ENCODE assay signal across 17 cellular contexts in the genomic region with DNA sequence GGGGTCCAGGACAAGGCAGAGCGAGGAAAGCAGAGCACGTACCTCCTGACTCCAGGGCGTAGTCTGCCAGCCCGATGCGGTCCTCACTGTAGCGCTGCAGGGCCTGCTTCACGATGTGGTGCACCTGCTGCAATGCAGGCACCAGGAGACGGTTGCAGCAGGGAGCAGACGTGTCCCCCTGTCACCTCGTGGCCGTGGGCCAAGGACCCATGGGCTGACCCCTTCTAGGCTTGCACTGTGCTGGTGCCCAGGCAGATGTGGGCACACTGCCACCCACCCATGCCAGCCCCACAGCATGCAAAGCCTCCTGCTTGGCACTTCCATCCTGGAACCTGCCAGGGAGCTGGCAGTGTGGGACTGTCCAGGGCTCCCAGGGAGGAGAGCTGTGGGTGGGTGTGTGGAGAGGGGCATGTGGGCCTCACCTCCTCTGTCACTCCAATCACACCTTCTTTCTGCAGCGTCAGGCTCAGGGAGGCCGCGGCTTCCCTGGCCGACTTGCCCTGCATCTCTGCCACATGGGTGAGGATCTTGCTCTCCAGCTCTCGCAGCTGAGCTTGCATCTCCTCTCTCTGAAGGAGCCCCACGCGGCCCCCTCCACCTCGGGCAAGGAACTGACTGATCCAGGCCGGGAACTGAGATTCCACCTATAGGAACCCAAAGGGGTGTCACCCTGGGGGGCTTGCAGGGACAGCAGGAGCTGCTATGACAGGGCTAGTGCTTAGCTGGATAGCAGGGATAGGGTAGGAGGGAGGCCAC. TPM values are rescaled to one million over a fixed set of nuclear protein-coding genes. Genes with fewer than 3 reads are reported as not detected.
DNase-seq lines count a peak whose midpoint lies in the region; ATAC-seq lines count a peak whose summit lies in the region.
"Had no signal": no experiment of that assay in that cellular context is flagged by ENCODE, and none has a peak within 500 bp of the region (broad histone marks: within the 10 kb centered on the region; RNA-seq: fewer than 3 reads in every experiment).

No MANE protein-coding gene starts in this region.

- DNase-seq in activated naive CD4-positive, alpha-beta T cell treated with anti-CD3 and anti-CD28 coated beads, Interleukin-2, amount 10 ng/mL, durations not matched to agents 7 days and 5 days: no peak
- DNase-seq in activated naive CD4-positive, alpha-beta T cell (lab: John Stamatoyannopoulos, UW): no peak
- DNase-seq in T-helper 17 cell (no peak), right cardiac atrium (peak; percentile 12 to 56 (median 15)), DMS 273 treated with DMSO at 0.1 percent for 48 hours (lab: John Stamatoyannopoulos, UW) (no peak)
- DNase-seq in stimulated activated naive CD8-positive, alpha-beta T cell treated with anti-CD3 and anti-CD28 coated beads, Interleukin-15, amount 100 ng/mL, for 72 hours: peak in 1 of 2 donors; percentile 14
- DNase-seq in effector memory CD8-positive, alpha-beta T cell: no peak
- DNase-seq: ACHN; activated CD8-positive, alpha-beta memory T cell treated with anti-CD3 and anti-CD28 coated beads, Interleukin-2, amount 10 ng/mL, durations not matched to agents 7 days and 5 days; HCEC 1CT; mesendoderm; NCI-H1930; sigmoid colon; stimulated activated CD4-positive, alpha-beta T cell treated with anti-CD3 and anti-CD28 coated beads, Interleukin-4, amount 100 ng/mL, for 1 hour; stimulated activated CD8-positive, alpha-beta memory T cell treated with anti-CD3 and anti-CD28 coated beads, Interleukin-4, amount 100 ng/mL, for 48 hours; trophoblast cell had no signal

- intact Hi-C loops in right cardiac atrium (cut with DNase I): no loop called here

- H3K4me3 Mint-ChIP-seq in activated naive CD4-positive, alpha-beta T cell treated with anti-CD3 and anti-CD28 coated beads, Interleukin-2, amount 10 ng/mL, durations not matched to agents 7 days and 5 days: no peak overlapping the region
- H3K4me3 Mint-ChIP-seq in T-helper 17 cell: peak overlapping the region; percentile 50
- H3K4me3 Mint-ChIP-seq in stimulated activated naive CD8-positive, alpha-beta T cell treated with anti-CD3 and anti-CD28 coated beads, Interleukin-15, amount 100 ng/mL, for 72 hours: no peak overlapping the region
- H3K4me3 Mint-ChIP-seq in effector memory CD8-positive, alpha-beta T cell: no peak overlapping the region
- H3K4me3 Mint-ChIP-seq: activated CD8-positive, alpha-beta memory T cell treated with anti-CD3 and anti-CD28 coated beads, Interleukin-2, amount 10 ng/mL, durations not matched to agents 7 days and 5 days had no signal

- H3K4me1 Mint-ChIP-seq in activated naive CD4-positive, alpha-beta T cell treated with anti-CD3 and anti-CD28 coated beads, Interleukin-2, amount 10 ng/mL, durations not matched to agents 7 days and 5 days: peaks cover 64% of the 10 kb centered on the region
- peaks cover 31% of the 10 kb centered on the region for H3K4me1 Mint-ChIP-seq in T-helper 17 cell
- peaks cover 80% of the 10 kb centered on the region for H3K4me1 Mint-ChIP-seq in stimulated activated naive CD8-positive, alpha-beta T cell treated with anti-CD3 and anti-CD28 coated beads, Interleukin-15, amount 100 ng/mL, for 72 hours
- peaks cover 31 to 38% of the 10 kb centered on the region in 2 donors for H3K4me1 Mint-ChIP-seq in effector memory CD8-positive, alpha-beta T cell (ENCODE audit: low read depth in 2 of 2)

- H3K36me3 Mint-ChIP-seq in activated naive CD4-positive, alpha-beta T cell treated with anti-CD3 and anti-CD28 coated beads, Interleukin-2, amount 10 ng/mL, durations not matched to agents 7 days and 5 days: peaks cover 81% of the 10 kb centered on the region
- H3K36me3 Mint-ChIP-seq in T-helper 17 cell (ENCODE audit: low read depth): peaks cover 7% of the 10 kb centered on the region
- peaks cover 100% of the 10 kb centered on the region for H3K36me3 Mint-ChIP-seq in effector memory CD8-positive, alpha-beta T cell (ENCODE audit: insufficient read depth)

- H3K9me3 Mint-ChIP-seq in activated naive CD4-positive, alpha-beta T cell treated with anti-CD3 and anti-CD28 coated beads, Interleukin-2, amount 10 ng/mL, durations not matched to agents 7 days and 5 days: no peaks in the 10 kb centered on the region
- no peaks in the 10 kb centered on the region for H3K9me3 Mint-ChIP-seq in stimulated activated naive CD8-positive, alpha-beta T cell treated with anti-CD3 and anti-CD28 coated beads, Interleukin-15, amount 100 ng/mL, for 72 hours
- H3K9me3 Mint-ChIP-seq in effector memory CD8-positive, alpha-beta T cell: no peaks in the 10 kb centered on the region

- peak overlapping the region; percentile 62 for H3K27ac Mint-ChIP-seq in activated naive CD4-positive, alpha-beta T cell treated with anti-CD3 and anti-CD28 coated beads, Interleukin-2, amount 10 ng/mL, durations not matched to agents 7 days and 5 days
- H3K27ac Mint-ChIP-seq in T-helper 17 cell: peak overlapping the region; percentile 93
- peak overlapping the region; percentile 25 to 95 for H3K27ac Mint-ChIP-seq in stimulated activated naive CD8-positive, alpha-beta T cell treated with anti-CD3 and anti-CD28 coated beads, Interleukin-15, amount 100 ng/mL, for 72 hours
- peak overlapping the region in 1 of 2 donors; percentile 95 for H3K27ac Mint-ChIP-seq in effector memory CD8-positive, alpha-beta T cell
- H3K27ac Mint-ChIP-seq: activated CD8-positive, alpha-beta memory T cell treated with anti-CD3 and anti-CD28 coated beads, Interleukin-2, amount 10 ng/mL, durations not matched to agents 7 days and 5 days had no signal

- no peaks in the 10 kb centered on the region for H3K27me3 Mint-ChIP-seq in activated naive CD4-positive, alpha-beta T cell treated with anti-CD3 and anti-CD28 coated beads, Interleukin-2, amount 10 ng/mL, durations not matched to agents 7 days and 5 days
- no peaks in the 10 kb centered on the region for H3K27me3 Mint-ChIP-seq in T-helper 17 cell
- H3K27me3 Mint-ChIP-seq in stimulated activated naive CD8-positive, alpha-beta T cell treated with anti-CD3 and anti-CD28 coated beads, Interleukin-15, amount 100 ng/mL, for 72 hours: no peaks in the 10 kb centered on the region
- H3K27me3 Mint-ChIP-seq in effector memory CD8-positive, alpha-beta T cell: no peaks in the 10 kb centered on the region
- H3K27me3 Mint-ChIP-seq: activated CD8-positive, alpha-beta memory T cell treated with anti-CD3 and anti-CD28 coated beads, Interleukin-2, amount 10 ng/mL, durations not matched to agents 7 days and 5 days had no signal

- no peaks in the 10 kb centered on the region for H3K27me3 ChIP-seq in right cardiac atrium (ENCODE audit: control insufficient read depth, insufficient read depth)
- H3K27me3 ChIP-seq: sigmoid colon had no signal

- H3K9me3 ChIP-seq in T-helper 17 cell (ENCODE audit: control insufficient read depth, low read length, poor library complexity, severe bottlenecking) (no peaks in the 10 kb centered on the region), right cardiac atrium (ENCODE audit: control insufficient read depth, low read length) (no peaks in the 10 kb centered on the region)
- H3K9me3 ChIP-seq: sigmoid colon had no signal

- CTCF ChIA-PET in activated naive CD4-positive, alpha-beta T cell treated with anti-CD3 and anti-CD28 coated beads, Interleukin-2, amount 10 ng/mL, durations not matched to agents 7 days and 5 days (lab: Charles Lee): interaction anchor here (2.2 kb wide), 1 partner anchor 12 kb away, joined by 7 read pairs; no protein-coding TSS in a partner anchor

- WGBS in right cardiac atrium: 89% methylated on average over 20 of the region's 20 CpGs

- H3K27ac ChIP-seq in right cardiac atrium (ENCODE audit: low read length): no peak overlapping the region

- no peak overlapping the region for H3K4me3 ChIP-seq in right cardiac atrium (ENCODE audit: low read length)
- H3K4me3 ChIP-seq: sigmoid colon had no signal

- no peaks in the 10 kb centered on the region for H3K4me1 ChIP-seq in right cardiac atrium (ENCODE audit: control insufficient read depth, insufficient read depth, low read length)

- no peak for ATAC-seq in T-helper 17 cell
- peak in 1 of 2 donors; percentile 4 for ATAC-seq in right cardiac atrium
- ATAC-seq in stimulated activated naive CD8-positive, alpha-beta T cell treated with anti-CD3 and anti-CD28 coated beads, Interleukin-15, amount 100 ng/mL, for 72 hours: no peak
- no peak for ATAC-seq in effector memory CD8-positive, alpha-beta T cell (replicated peaks)
- ATAC-seq in HG03521 (IDR thresholded peaks at IDR 0.05; ENCODE audit: unreplicated experiment): no peak
- ATAC-seq: activated CD8-positive, alpha-beta memory T cell treated with anti-CD3 and anti-CD28 coated beads, Interleukin-2, amount 10 ng/mL, durations not matched to agents 7 days and 5 days had no signal

RNA-seq across cellular contexts. Expression of a gene that starts 16.3 kb away (rescaled TPM):
- total RNA-seq in T-helper 17 cell (100 to 1,000 TPM; 426 to 485 TPM), right cardiac atrium (100 to 1,000 TPM; 103 to 123 (median 116) TPM)
- polyA plus RNA-seq in right cardiac atrium: 61.7 TPM

RNA-seq across cellular contexts. Expression of a gene that starts 33.7 kb away (rescaled TPM):
- 100 to 1,000 TPM; 220 to 235 TPM for total RNA-seq in T-helper 17 cell
- 10 to 100 TPM; 29.1 to 34.5 (median 30.9) TPM for total RNA-seq in right cardiac atrium
- polyA plus RNA-seq in right cardiac atrium: 19.1 TPM

RNA-seq across cellular contexts. Expression of a gene that starts 38.7 kb away (rescaled TPM):
- 100 to 1,000 TPM; 132 to 157 TPM for total RNA-seq in T-helper 17 cell
- total RNA-seq in right cardiac atrium: 10 to 100 TPM; 21.4 to 28.6 (median 22.5) TPM
- polyA plus RNA-seq in right cardiac atrium: 14.3 TPM

RNA-seq across cellular contexts. Expression of a gene that starts 54.5 kb away (rescaled TPM):
- total RNA-seq in T-helper 17 cell (1 to 10 TPM; 5.1 to 7.2 TPM), right cardiac atrium (10 to 100 TPM; 10.7 to 13.7 (median 12.7) TPM)
- polyA plus RNA-seq in right cardiac atrium: 14.7 TPM

RNA-seq across cellular contexts. Expression of a gene that starts 57.7 kb away (rescaled TPM):
- total RNA-seq in T-helper 17 cell (10 to 100 TPM; 56.3 to 63.5 TPM), right cardiac atrium (10 to 100 TPM; 57.8 to 67.3 (median 59.9) TPM)
- polyA plus RNA-seq in right cardiac atrium: 41.0 TPM

Comparison
In these comparisons a context has a peak if more than half of its experiments do, and no peak if none do; other contexts are left out.
1. DNase-seq: peak in right cardiac atrium (3 of 3); none in activated naive CD4-positive, alpha-beta T cell treated with anti-CD3 and anti-CD28 coated beads, Interleukin-2, amount 10 ng/mL, durations not matched to agents 7 days and 5 days (single experiment), activated naive CD4-positive, alpha-beta T cell (0 of 4), T-helper 17 cell (0 of 3), DMS 273 treated with DMSO at 0.1 percent for 48 hours (single experiment) and effector memory CD8-positive, alpha-beta T cell (0 of 3).
2. RNA of a gene that starts 33.7 kb away (total RNA-seq): 220 to 235 TPM in T-helper 17 cell; 29.1 to 34.5 TPM in right cardiac atrium; every median in the first group is over 4 times any median in the second.
3. RNA of a gene that starts 38.7 kb away (total RNA-seq): 132 to 157 TPM in T-helper 17 cell; 21.4 to 28.6 TPM in right cardiac atrium; every median in the first group is over 4 times any median in the second.